Comparison of ENCODE assay signal across 8 cellular contexts in genomic region chr21:41170442-41170841, GRCh38. TPM values are rescaled to one million over a fixed set of nuclear protein-coding genes. Genes with fewer than 3 reads are reported as not detected.
DNase-seq lines count a peak whose midpoint lies in the region; ATAC-seq and FAIRE-seq lines count a peak whose summit lies in the region.

No MANE protein-coding gene starts in this region.

- H3K27ac Mint-ChIP-seq in immature natural killer cell: no peak overlapping the region

- H3K9me3 Mint-ChIP-seq in immature natural killer cell: no peaks in the 10 kb centered on the region

- peaks cover 4 to 13% (median 6%) of the 10 kb centered on the region in 3 donors for H3K27me3 Mint-ChIP-seq in immature natural killer cell (ENCODE audit: low read depth in 3 of 3)

- H3K36me3 Mint-ChIP-seq in immature natural killer cell: peaks cover 0 to 4% (median 0%) of the 10 kb centered on the region in 3 donors

- peaks cover 7 to 17% of the 10 kb centered on the region in 2 donors for H3K4me1 Mint-ChIP-seq in immature natural killer cell

- no peak overlapping the region for H3K4me3 ChIP-seq in small intestine (ENCODE audit: low read depth in 1 of 2, low read length in 2 of 2)

- H3K27ac ChIP-seq in small intestine (ENCODE audit: low read depth in 1 of 2, low read length in 1 of 2): peak overlapping the region in 1 of 2 donors; percentile 84

- FAIRE-seq in small intestine (lab: Jason Lieb, UNC): no peak

- ATAC-seq in GM21529 (IDR thresholded peaks at IDR 0.05; ENCODE audit: unreplicated experiment): no peak

- H3K4me3 Mint-ChIP-seq in immature natural killer cell: no peak overlapping the region

- peak; percentile 61 for DNase-seq in DMS79 treated with DMSO at 0.1 percent for 48 hours (lab: John Stamatoyannopoulos, UW)
- DNase-seq in HT1080 (ENCODE audit: low read depth): peak; percentile 51
- peak; percentile 90 for DNase-seq in SW480 (ENCODE audit: low spot score)
- peak; percentile 17 for DNase-seq in globus pallidus (ENCODE audit: low spot score)
- peak; percentile 59 for DNase-seq in small intestine
- DNase-seq in immature natural killer cell: no peak
- DNase-seq in Ammon's horn (ENCODE audit: low spot score): no peak

- no peaks in the 10 kb centered on the region for H3K36me3 ChIP-seq in small intestine (ENCODE audit: control insufficient read depth in 2 of 2, insufficient read depth in 2 of 2, low read length in 2 of 2)

- H3K4me1 ChIP-seq in small intestine (ENCODE audit: control insufficient read depth in 2 of 2, insufficient read depth in 1 of 2, low read depth in 1 of 2, low read length in 1 of 2): peaks cover 2% of the 10 kb centered on the region in 2 donors

- peaks cover 0 to 2% of the 10 kb centered on the region in 2 donors for H3K27me3 ChIP-seq in small intestine (ENCODE audit: control insufficient read depth in 2 of 2, insufficient read depth in 2 of 2, low read length in 2 of 2)

- H3K9me3 ChIP-seq in small intestine (ENCODE audit: control insufficient read depth, low read depth): no peaks in the 10 kb centered on the region

- 16 to 33% (median 26%) methylated on average over 2 of the region's 2 CpGs for WGBS in small intestine, 3 donors

RNA-seq across cellular contexts. Expression of gene BACE2, which starts 2.5 kb away (rescaled TPM):
- total RNA-seq in HT1080 (2014; rRNA removed; shearing (Covaris generic)): 37.6 and 46.0 TPM in 2 replicates
- 68.8 and 71.4 TPM in 2 replicates for polyA plus RNA-seq in HT1080 (2015; cell fraction: cytosol; rRNA removed)
- polyA plus RNA-seq in HT1080 (2015; cell fraction: nucleus; rRNA removed): 40.7 and 49.0 TPM in 2 replicates
- polyA plus RNA-seq in small intestine (10 to 100 TPM in 1 of 3 donors, 1 to 10 TPM in 2; 3.2 to 56.1 (median 4.0) TPM), immature natural killer cell (1 to 10 TPM in 1 of 3 donors, under 1 TPM in 1, not detected in 1; 0.82 to 2.1 TPM)

Comparison
In these comparisons a context has a peak if more than half of its experiments do, and no peak if none do; other contexts are left out.
1. DNase-seq: peak in DMS79 treated with DMSO at 0.1 percent for 48 hours (single experiment), HT1080 (single experiment), SW480 (single experiment), globus pallidus (single experiment) and small intestine (single experiment); none in immature natural killer cell (0 of 3) and Ammon's horn (single experiment).